In the genomic region with DNA sequence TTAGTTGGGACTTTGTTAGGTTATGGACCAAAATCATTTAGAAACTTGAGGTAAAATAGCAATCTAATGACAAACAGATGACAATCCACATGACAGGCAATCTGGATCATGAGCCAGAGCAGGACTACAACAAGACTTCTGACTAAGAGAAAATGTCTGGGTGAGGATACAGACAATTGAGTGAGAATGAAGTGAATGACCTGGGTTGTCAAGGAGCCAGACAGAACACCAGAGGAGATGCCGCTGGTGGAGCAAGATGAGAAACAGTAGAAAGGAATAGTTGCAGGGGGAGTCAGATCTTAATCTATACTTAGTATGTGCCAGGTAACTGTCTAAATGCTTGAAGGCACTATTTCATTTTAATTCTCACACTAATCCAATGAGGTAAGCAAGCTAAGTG, we compare ENCODE assay signal across 20 cellular contexts.
DNase-seq lines count a peak whose midpoint lies in the region; ATAC-seq, FAIRE-seq and TF ChIP-seq lines count a peak whose summit lies in the region.
"Had no signal": no experiment of that assay in that cellular context is flagged by ENCODE, and none has a peak within 500 bp of the region (broad histone marks: within the 10 kb centered on the region; RNA-seq: fewer than 3 reads in every experiment).

No MANE protein-coding gene starts in this region.

- FAIRE-seq in K562 (lab: Jason Lieb, UNC) = peak; percentile 19
- FAIRE-seq: G401.6, GM12891, GM19239, HepG2 had no signal

- TF ChIP-seq POLR2A in K562 (conservative IDR thresholded peaks at IDR 0.05) (no peak), erythroblast (IDR thresholded peaks at IDR 0.05; ENCODE audit: low read length) (no peak)

- H3K4me1 ChIP-seq in K562 (replicated peaks in 1 of 2; ENCODE audit: control insufficient read depth in 2 of 2, insufficient read depth in 2 of 2, low read length in 2 of 2) = no peaks in the 10 kb centered on the region
- H3K4me1 ChIP-seq in lower lobe of right lung = no peaks in the 10 kb centered on the region
- H3K4me1 ChIP-seq: BE2C, HAP-1 had no signal

- no peak for TF ChIP-seq CTCF in K562 (IDR thresholded peaks at IDR 0.05 in 2 of 3, conservative IDR thresholded peaks at IDR 0.05 in 1 of 3; ENCODE audit: insufficient read depth in 2 of 3, low read depth in 1 of 3, low read length in 3 of 3)
- TF ChIP-seq CTCF in lower lobe of right lung (IDR thresholded peaks at IDR 0.05) = no peak

- no peak for TF ChIP-seq RAD21 in K562 (CRISPR knock-in tag; conservative IDR thresholded peaks at IDR 0.05 in 1 of 2, IDR thresholded peaks at IDR 0.05 in 1 of 2)

- H3K79me2 ChIP-seq in K562 (ENCODE audit: control insufficient read depth, insufficient read depth, low read length) = no peaks in the 10 kb centered on the region

- CTCF ChIA-PET in K562 (lab: Yijun Ruan, JAX; ENCODE audit: low intra/inter-chr PET ratio) = no interaction called here

- peak; percentile 26 for DNase-seq in M059J (ENCODE audit: low read depth)
- no peak for DNase-seq in K562 (ENCODE audit: extremely low read depth in 1 of 4, low spot score in 3 of 4)
- DNase-seq in kidney tubule cell (ENCODE audit: low spot score) = peak; percentile 31
- DNase-seq in NAMALWA (ENCODE audit: low spot score) = no peak
- DNase-seq in erythroblast (lab: John Stamatoyannopoulos, UW) = no peak
- no peak for DNase-seq in lower lobe of right lung
- DNase-seq: BE2C; C1 segment of cervical spinal cord; CD4-positive, CD25-positive, alpha-beta regulatory T cell; CD8-positive, alpha-beta memory T cell; COR-L47; DMS 273 treated with DMSO at 0.1 percent for 48 hours; DMS53; DND-41; GM23248 had no signal

- H3K4me2 ChIP-seq in K562 (ENCODE audit: insufficient read depth, low read length) = no peak overlapping the region

- POLR2A ChIA-PET in K562 (lab: Yijun Ruan, JAX) = no interaction called here

- no TSS peak for BruUV-seq in K562 (replicated peaks; lab: Mats Ljungman, UMichigan)

- TF ChIP-seq EP300 in K562 (IDR thresholded peaks at IDR 0.05; ENCODE audit: low read length) = no peak

- intact Hi-C loops in K562 (cut with micrococcal nuclease) = no loop called here
- intact Hi-C loops in lower lobe of right lung (cut with DNase I) = no loop called here

- H3K9ac ChIP-seq in K562 (ENCODE audit: insufficient read depth in 1 of 2, low read depth in 2 of 2, low read length in 2 of 2) = no peak overlapping the region
- H3K9ac ChIP-seq: GM23248 had no signal

- H3K27me3 ChIP-seq in K562 (ENCODE audit: control insufficient read depth in 2 of 2, insufficient read depth in 2 of 2, low read length in 2 of 2) (no peaks in the 10 kb centered on the region), lower lobe of right lung (ENCODE audit: low read depth) (no peaks in the 10 kb centered on the region)
- H3K27me3 ChIP-seq: BE2C had no signal

- H3K9me1 ChIP-seq in K562 (ENCODE audit: control insufficient read depth, insufficient read depth, low read length) = no peaks in the 10 kb centered on the region

- no peak overlapping the region for H3K27ac ChIP-seq in K562 (ENCODE audit: extremely low read depth, low read depth, low read length)
- H3K27ac ChIP-seq in lower lobe of right lung = no peak overlapping the region
- H3K27ac ChIP-seq: GM23248 had no signal

- H3K9me3 ChIP-seq in K562 (replicated peaks; ENCODE audit: control insufficient read depth, insufficient read depth, low read depth, low read length) (no peaks in the 10 kb centered on the region), lower lobe of right lung (no peaks in the 10 kb centered on the region)
- H3K9me3 ChIP-seq: BE2C, HAP-1 had no signal

- H4K20me1 ChIP-seq in K562 (replicated peaks; ENCODE audit: control insufficient read depth, insufficient read depth, low read length) = no peaks in the 10 kb centered on the region

- no peaks in the 10 kb centered on the region for H3K36me3 ChIP-seq in K562 (ENCODE audit: control insufficient read depth, insufficient read depth, low read length)
- no peaks in the 10 kb centered on the region for H3K36me3 ChIP-seq in lower lobe of right lung
- H3K36me3 ChIP-seq: BE2C, HAP-1 had no signal

- WGBS in K562 (ENCODE audit: insufficient coverage, low coverage, missing lambda C conversion rate) = 6% methylated on average over 1 of the region's 1 CpG

- in situ Hi-C loops in K562 (cut with MboI) = no loop called here

- H3K4me3 ChIP-seq in K562 = no peak overlapping the region
- no peak overlapping the region for H3K4me3 ChIP-seq in lower lobe of right lung
- H3K4me3 ChIP-seq: GM23248, HAP-1 had no signal

- ATAC-seq in K562 (no peak), lower lobe of right lung (no peak)
- ATAC-seq: HepG2 had no signal

- H2AFZ ChIP-seq in K562 (ENCODE audit: low read depth, low read length) = no peak overlapping the region
- H2AFZ ChIP-seq: GM23248 had no signal

TF ChIP-seq in K562, 482 proteins besides CTCF, POLR2A, EP300 and RAD21 (continues in another document):
- TF ChIP-seq ZNF583 (CRISPR knock-in tag; IDR thresholded peaks at IDR 0.05) (no peak), AFF1 (IDR thresholded peaks at IDR 0.05; ENCODE audit: low read depth in 1 of 2, partially characterized antibody in 2 of 2) (no peak), SETDB1 (IDR thresholded peaks at IDR 0.05; ENCODE audit: low read length) (no peak), ELF2 (CRISPR knock-in tag; IDR thresholded peaks at IDR 0.05) (no peak), GTF2E2 (tag; IDR thresholded peaks at IDR 0.05) (no peak), XRCC4 (IDR thresholded peaks at IDR 0.05; ENCODE audit: extremely low read depth, insufficient read depth, insufficient read length) (no peak), NEUROD1 (IDR thresholded peaks at IDR 0.05; ENCODE audit: borderline replicate concordance, low read depth, low read length, partially characterized antibody) (no peak), L3MBTL2 (IDR thresholded peaks at IDR 0.05) (no peak), SMARCC2 (IDR thresholded peaks at IDR 0.05; ENCODE audit: low read depth) (no peak), CBFA2T3 (IDR thresholded peaks at IDR 0.05) (no peak), PHF8 (IDR thresholded peaks at IDR 0.05; ENCODE audit: borderline replicate concordance, low read length) (no peak), MTA2 (IDR thresholded peaks at IDR 0.05; ENCODE audit: low read depth) (no peak), ZBTB33 (CRISPR knock-in tag; IDR thresholded peaks at IDR 0.05) (no peak), U2AF1 (optimal IDR thresholded peaks at IDR 0.05; ENCODE audit: low read depth, low read length) (no peak), ZNF133 (CRISPR knock-in tag; IDR thresholded peaks at IDR 0.05) (no peak), TOE1 (IDR thresholded peaks at IDR 0.05; ENCODE audit: borderline replicate concordance) (no peak), TOE1 (CRISPR knock-in tag; IDR thresholded peaks at IDR 0.05; ENCODE audit: borderline replicate concordance, low read depth) (no peak)
- TF ChIP-seq, protein P1, sequence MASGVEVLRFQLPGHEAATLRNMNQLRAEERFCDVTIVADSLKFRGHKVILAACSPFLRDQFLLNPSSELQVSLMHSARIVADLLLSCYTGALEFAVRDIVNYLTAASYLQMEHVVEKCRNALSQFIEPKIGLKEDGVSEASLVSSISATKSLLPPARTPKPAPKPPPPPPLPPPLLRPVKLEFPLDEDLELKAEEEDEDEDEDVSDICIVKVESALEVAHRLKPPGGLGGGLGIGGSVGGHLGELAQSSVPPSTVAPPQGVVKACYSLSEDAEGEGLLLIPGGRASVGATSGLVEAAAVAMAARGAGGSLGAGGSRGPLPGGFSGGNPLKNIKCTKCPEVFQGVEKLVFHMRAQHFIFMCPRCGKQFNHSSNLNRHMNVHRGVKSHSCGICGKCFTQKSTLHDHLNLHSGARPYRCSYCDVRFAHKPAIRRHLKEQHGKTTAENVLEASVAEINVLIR (CRISPR knock-in tag; IDR thresholded peaks at IDR 0.05) = no peak

Comparison
In these comparisons a context has a peak if more than half of its experiments do, and no peak if none do; other contexts are left out.
1. DNase-seq: peak in M059J (single experiment) and kidney tubule cell (single experiment); none in K562 (0 of 4), NAMALWA (single experiment), erythroblast (0 of 2) and lower lobe of right lung (single experiment).